ENCODE assay signal across 33 cellular contexts in genomic region chr12:80406253-80406652, GRCh38. TPM values are rescaled to one million over a fixed set of nuclear protein-coding genes. Genes with fewer than 3 reads are reported as not detected.
"Had no signal": no experiment of that assay in that cellular context is flagged by ENCODE, and none has a peak within 500 bp of the region (broad histone marks: within the 10 kb centered on the region; RNA-seq: fewer than 3 reads in every experiment).

No MANE protein-coding gene starts in this region.

- H3K27me3 Mint-ChIP-seq: activated CD4-positive, alpha-beta T cell treated with anti-CD3 and anti-CD28 coated beads, Interleukin-2, amount 10 ng/mL, durations not matched to agents 7 days and 5 days; activated CD8-positive, alpha-beta T cell treated with anti-CD3 and anti-CD28 coated beads for 36 hours; activated naive CD8-positive, alpha-beta T cell; activated T-helper 17 cell treated with anti-CD3 and anti-CD28 coated beads, Interleukin-2, amount 50 U/mL, for 72 hours; effector memory CD8-positive, alpha-beta T cell had no signal

- H3K36me3 ChIP-seq: brain microvascular endothelial cell, esophagus squamous epithelium, gastroesophageal sphincter, heart right ventricle had no signal

- H3K27ac Mint-ChIP-seq: activated CD4-positive, alpha-beta T cell treated with anti-CD3 and anti-CD28 coated beads, Interleukin-2, amount 10 ng/mL, durations not matched to agents 7 days and 5 days; activated CD8-positive, alpha-beta T cell treated with anti-CD3 and anti-CD28 coated beads for 36 hours; activated naive CD8-positive, alpha-beta T cell; activated T-helper 17 cell treated with anti-CD3 and anti-CD28 coated beads, Interleukin-2, amount 50 U/mL, for 72 hours; effector memory CD8-positive, alpha-beta T cell; WTC11 had no signal

- ATAC-seq: activated CD8-positive, alpha-beta T cell treated with anti-CD3 and anti-CD28 coated beads for 36 hours; activated T-cell treated with anti-CD3 and anti-CD28 coated beads, Interleukin-2, amount 50 U/mL, for 4 hours; activated T-helper 17 cell treated with anti-CD3 and anti-CD28 coated beads, Interleukin-2, amount 50 U/mL, for 72 hours; effector memory CD8-positive, alpha-beta T cell; gastroesophageal sphincter; heart right ventricle; WTC11 had no signal

- FAIRE-seq: colon, TTC549 had no signal

- H3K9me3 ChIP-seq: esophagus squamous epithelium, gastroesophageal sphincter, heart right ventricle had no signal

- H3K27ac ChIP-seq: brain microvascular endothelial cell, epithelial cell of prostate, esophagus squamous epithelium, gastroesophageal sphincter, heart right ventricle, VCaP had no signal

- DNase-seq: activated CD4-positive, alpha-beta T cell treated with anti-CD3 and anti-CD28 coated beads for 1 hour; activated CD4-positive, alpha-beta T cell treated with anti-CD3 and anti-CD28 coated beads for 4 hours; activated CD4-positive, alpha-beta T cell treated with anti-CD3 and anti-CD28 coated beads, Interleukin-2, amount 10 ng/mL, durations not matched to agents 7 days and 5 days; activated CD4-positive, alpha-beta T cell treated with anti-CD3 and anti-CD28 coated beads, Interleukin-2, amount 50 U/mL, for 4 hours; activated CD8-positive, alpha-beta memory T cell treated with anti-CD3 and anti-CD28 coated beads for 24 hours; activated CD8-positive, alpha-beta T cell treated with anti-CD3 and anti-CD28 coated beads for 36 hours; activated effector memory CD4-positive, alpha-beta T cell treated with Interleukin-2 at 50 U/mL for 16 hours; activated gamma-delta T cell treated with Interleukin-2 at 50 U/mL for 16 hours; activated naive CD4-positive, alpha-beta T cell treated with anti-CD3 and anti-CD28 coated beads, Interleukin-2, amount 50 U/mL, for 16 hours; activated naive CD4-positive, alpha-beta T cell treated with Interleukin-2 at 50 U/mL for 16 hours; activated T-cell treated with anti-CD3 and anti-CD28 coated beads, Interleukin-2, amount 50 U/mL, for 4 hours; amniotic stem cell; anterior cingulate cortex; brain microvascular endothelial cell; caudate nucleus; cortex of kidney; dermis blood vessel endothelial cell; effector CD4-positive, alpha-beta T cell; effector memory CD8-positive, alpha-beta T cell; esophagus squamous epithelium; foreskin melanocyte; heart right ventricle; T-helper 2 cell had no signal

- H3K4me3 ChIP-seq: esophagus squamous epithelium, gastroesophageal sphincter, heart right ventricle had no signal

- H3K36me3 Mint-ChIP-seq: activated naive CD8-positive, alpha-beta T cell; WTC11 had no signal

- H3K9me3 Mint-ChIP-seq: activated CD4-positive, alpha-beta T cell treated with anti-CD3 and anti-CD28 coated beads, Interleukin-2, amount 10 ng/mL, durations not matched to agents 7 days and 5 days; activated CD8-positive, alpha-beta T cell treated with anti-CD3 and anti-CD28 coated beads for 36 hours; activated T-cell treated with anti-CD3 and anti-CD28 coated beads, Interleukin-2, amount 50 U/mL, for 4 hours; activated T-helper 17 cell treated with anti-CD3 and anti-CD28 coated beads, Interleukin-2, amount 50 U/mL, for 72 hours; WTC11 had no signal

- H3K27me3 ChIP-seq: brain microvascular endothelial cell, esophagus squamous epithelium had no signal

- H3K4me1 ChIP-seq: esophagus squamous epithelium, gastroesophageal sphincter, heart right ventricle had no signal

- H3K4me3 Mint-ChIP-seq: activated CD4-positive, alpha-beta T cell treated with anti-CD3 and anti-CD28 coated beads, Interleukin-2, amount 10 ng/mL, durations not matched to agents 7 days and 5 days; activated CD8-positive, alpha-beta T cell treated with anti-CD3 and anti-CD28 coated beads for 36 hours; activated naive CD8-positive, alpha-beta T cell; activated T-cell treated with anti-CD3 and anti-CD28 coated beads, Interleukin-2, amount 50 U/mL, for 4 hours; activated T-helper 17 cell treated with anti-CD3 and anti-CD28 coated beads, Interleukin-2, amount 50 U/mL, for 72 hours; effector memory CD8-positive, alpha-beta T cell; WTC11 had no signal

- H3K4me1 Mint-ChIP-seq: activated CD4-positive, alpha-beta T cell treated with anti-CD3 and anti-CD28 coated beads, Interleukin-2, amount 10 ng/mL, durations not matched to agents 7 days and 5 days; activated T-helper 17 cell treated with anti-CD3 and anti-CD28 coated beads, Interleukin-2, amount 50 U/mL, for 72 hours; WTC11 had no signal

RNA-seq across cellular contexts. Expression of gene PTPRQ, which starts 37.8 kb away (rescaled TPM):
- total RNA-seq: activated CD4-positive, alpha-beta T cell treated with anti-CD3 and anti-CD28 coated beads, Interleukin-2, amount 10 ng/mL, durations not matched to agents 7 days and 5 days; activated CD8-positive, alpha-beta T cell treated with anti-CD3 and anti-CD28 coated beads for 36 hours; activated T-cell treated with anti-CD3 and anti-CD28 coated beads, Interleukin-2, amount 50 U/mL, for 4 hours; activated T-helper 17 cell treated with anti-CD3 and anti-CD28 coated beads, Interleukin-2, amount 50 U/mL, for 72 hours; dermis blood vessel endothelial cell; glomerular endothelial cell; T-helper 1 cell treated with Interleukin-12 subunit alpha and Interleukin-12 subunit beta and Interleukin-4 antibody, amounts not matched to agents 30 ng/mL and 1 ng/mL, for 36 hours; WTC11 had no signal
